Comparison of ENCODE assay signal across 15 cellular contexts in genomic region chr17:72640415-72641165, GRCh38.
DNase-seq lines count a peak whose midpoint lies in the region; ATAC-seq, FAIRE-seq and TF ChIP-seq lines count a peak whose summit lies in the region.
"Had no signal": no experiment of that assay in that cellular context is flagged by ENCODE, and none has a peak within 500 bp of the region (broad histone marks: within the 10 kb centered on the region; RNA-seq: fewer than 3 reads in every experiment).

No MANE protein-coding gene starts in this region.

- H3K27me3 ChIP-seq in GM23338 (ENCODE audit: insufficient read depth) (no peaks in the 10 kb centered on the region), foreskin keratinocyte (peaks cover 4% of the 10 kb centered on the region), small intestine (ENCODE audit: control insufficient read depth in 2 of 2, insufficient read depth in 2 of 2, low read length in 2 of 2) (peaks cover 0 to 2% of the 10 kb centered on the region in 2 donors)

- TF ChIP-seq CTCF in GM23338 (conservative IDR thresholded peaks at IDR 0.05; ENCODE audit: low read depth in 2 of 2) (no peak), foreskin keratinocyte (conservative IDR thresholded peaks at IDR 0.05) (no peak)

- FAIRE-seq in small intestine (lab: Jason Lieb, UNC): no peak
- FAIRE-seq: RCC 7860 had no signal

- H3K4me3 ChIP-seq in GM23338 (0 out of 2 replicates have a peak overlapping the region, but pooled peaks have one; percentile 17), small intestine (ENCODE audit: low read depth in 1 of 2, low read length in 2 of 2) (peak overlapping the region in 1 of 2 donors; percentile 38)

- H4K20me1 ChIP-seq in GM23338 (replicated peaks; ENCODE audit: insufficient read depth): no peaks in the 10 kb centered on the region

- H3K36me3 ChIP-seq in GM23338 (ENCODE audit: insufficient read depth) (no peaks in the 10 kb centered on the region), small intestine (ENCODE audit: control insufficient read depth in 2 of 2, insufficient read depth in 2 of 2, low read length in 2 of 2) (no peaks in the 10 kb centered on the region)

- H3K9me2 ChIP-seq in GM23338 (ENCODE audit: insufficient read depth): 0 out of 2 replicates have a peak, but pooled peaks cover 4% of the 10 kb centered on the region

- no peak overlapping the region; the same call in 1 of the 2 replicates for H3K4me2 ChIP-seq in GM23338

- H3K27ac ChIP-seq in GM23338 (ENCODE audit: low read depth) (no peak overlapping the region), foreskin keratinocyte (no peak overlapping the region), small intestine (ENCODE audit: low read depth in 1 of 2, low read length in 1 of 2) (peak overlapping the region; percentile 92 to 96)

- H3K9me3 Mint-ChIP-seq in GM23338: no peaks in the 10 kb centered on the region
- H3K9me3 Mint-ChIP-seq: activated T-cell treated with anti-CD3 and anti-CD28 coated beads, Interleukin-2, amount 50 U/mL, for 72 hours had no signal

- H3K4me1 Mint-ChIP-seq in GM23338: no peaks in the 10 kb centered on the region; the same call in 2 of the 3 replicates
- H3K4me1 Mint-ChIP-seq: activated CD4-positive, alpha-beta T cell treated with anti-CD3 and anti-CD28 coated beads for 36 hours had no signal

- H3K4me1 ChIP-seq in GM23338 (ENCODE audit: insufficient read depth): no peaks in the 10 kb centered on the region
- H3K4me1 ChIP-seq in foreskin keratinocyte: no peaks in the 10 kb centered on the region
- H3K4me1 ChIP-seq in small intestine (ENCODE audit: control insufficient read depth in 2 of 2, insufficient read depth in 1 of 2, low read depth in 1 of 2, low read length in 1 of 2): no peaks in the 10 kb centered on the region

- no peaks in the 10 kb centered on the region for H3K36me3 Mint-ChIP-seq in GM23338 (ENCODE audit: low read depth)

- H3K27ac Mint-ChIP-seq in GM23338: no peak overlapping the region; the same call in 1 of the 2 replicates
- H3K27ac Mint-ChIP-seq: activated CD4-positive, alpha-beta T cell treated with anti-CD3 and anti-CD28 coated beads for 36 hours; activated T-cell treated with anti-CD3 and anti-CD28 coated beads, Interleukin-2, amount 50 U/mL, for 72 hours had no signal

- peak; percentile 31 for DNase-seq in GM23338 (ENCODE audit: low spot score)
- peak; percentile 25 for DNase-seq in NCI-H2227 (lab: John Stamatoyannopoulos, UW; ENCODE audit: unreplicated experiment)
- DNase-seq in foreskin keratinocyte: no peak
- peak; percentile 87 for DNase-seq in small intestine
- DNase-seq in EL: no peak
- no peak for DNase-seq in NCI-H524 treated with DMSO at 0.1 percent for 48 hours (lab: John Stamatoyannopoulos, UW)
- DNase-seq in ecto neural progenitor cell (ENCODE audit: low spot score): no peak
- DNase-seq: activated CD4-positive, alpha-beta T cell treated with anti-CD3 and anti-CD28 coated beads for 36 hours; activated T-cell treated with anti-CD3 and anti-CD28 coated beads, Interleukin-2, amount 50 U/mL, for 72 hours; KBM-7; NCI-H1694; stimulated activated naive CD4-positive, alpha-beta T cell treated with Interleukin-2 at 50 U/mL for 16 hours had no signal

- no peak overlapping the region for H2AFZ ChIP-seq in GM23338

- H3K79me2 ChIP-seq in GM23338 (replicated peaks; ENCODE audit: insufficient read depth): no peaks in the 10 kb centered on the region

- WGBS in small intestine, 3 donors: 8 to 25% (median 11%) methylated on average over 58 to 61 of the region's 61 CpGs

- peaks cover 6% of the 10 kb centered on the region for H3K27me3 Mint-ChIP-seq in GM23338 (ENCODE audit: insufficient read depth, low read depth, poor library complexity)

- no peaks in the 10 kb centered on the region for H3F3A ChIP-seq in GM23338 (replicated peaks; ENCODE audit: low read depth)

- H3K4me3 Mint-ChIP-seq in GM23338: no peak overlapping the region
- H3K4me3 Mint-ChIP-seq: activated CD4-positive, alpha-beta T cell treated with anti-CD3 and anti-CD28 coated beads for 36 hours; activated T-cell treated with anti-CD3 and anti-CD28 coated beads, Interleukin-2, amount 50 U/mL, for 72 hours had no signal

- ATAC-seq in GM23338 (peak; percentile 81), foreskin keratinocyte (peak; percentile 74), HG03095 (IDR thresholded peaks at IDR 0.05; ENCODE audit: unreplicated experiment) (no peak)
- ATAC-seq: activated CD4-positive, alpha-beta T cell treated with anti-CD3 and anti-CD28 coated beads for 36 hours; activated T-cell treated with anti-CD3 and anti-CD28 coated beads, Interleukin-2, amount 50 U/mL, for 72 hours; sciatic nerve had no signal

- H3K9me3 ChIP-seq in small intestine (ENCODE audit: control insufficient read depth, low read depth): no peaks in the 10 kb centered on the region

TF ChIP-seq in GM23338, 12 proteins besides CTCF, POLR2A, EP300 and RAD21:
- no peak for TF ChIP-seq REST (IDR thresholded peaks at IDR 0.05; ENCODE audit: unreplicated experiment)

Comparison
In these comparisons a context has a peak if more than half of its experiments do, and no peak if none do; other contexts are left out.
1. DNase-seq: peak in GM23338 (single experiment), NCI-H2227 (single experiment) and small intestine (single experiment); none in foreskin keratinocyte (0 of 2), EL (single experiment), NCI-H524 treated with DMSO at 0.1 percent for 48 hours (single experiment) and ecto neural progenitor cell (single experiment).
2. H3K27ac ChIP-seq: peak in small intestine (2 of 2); none in GM23338 (single experiment) and foreskin keratinocyte (single experiment).